Comparison of ENCODE assay signal across 18 cellular contexts in genomic region chr14:45070215-45070614, GRCh38. TPM values are rescaled to one million over a fixed set of nuclear protein-coding genes. Genes with fewer than 3 reads are reported as not detected.
DNase-seq lines count a peak whose midpoint lies in the region; FAIRE-seq and TF ChIP-seq lines count a peak whose summit lies in the region.
"Had no signal": no experiment of that assay in that cellular context is flagged by ENCODE, and none has a peak within 500 bp of the region (broad histone marks: within the 10 kb centered on the region; RNA-seq: fewer than 3 reads in every experiment).

No MANE protein-coding gene starts in this region.

- H3K27ac Mint-ChIP-seq in type B pancreatic cell, result no peak overlapping the region

- peak; percentile 56 for DNase-seq in ELR (ENCODE audit: low read depth)
- peak; percentile 58 for DNase-seq in LHCN-M2 (ENCODE audit: low read depth)
- DNase-seq in choroid plexus epithelial cell (ENCODE audit: low read depth), result peak; percentile 4
- DNase-seq in dedifferentiated amniotic fluid mesenchymal stem cell (ENCODE audit: extremely low spot score), result no peak
- no peak for DNase-seq in frontal cortex (ENCODE audit: low spot score in 2 of 2)
- no peak for DNase-seq in type B pancreatic cell (ENCODE audit: extremely low spot score, unreplicated experiment)
- DNase-seq in D721Med (ENCODE audit: insufficient read length, low spot score), result no peak
- DNase-seq: KG1; MM.1S; NCI-H1105; NCI-H1694; NCI-H345; NCI-H526; NK-92 treated with Interleukin-12 subunit alpha and Interleukin-12 subunit beta, amount 100 ng/mL, for 24 hours; RPMI8226 had no signal

- H3K4me1 Mint-ChIP-seq in type B pancreatic cell (ENCODE audit: unreplicated experiment), result no peaks in the 10 kb centered on the region

- no peak overlapping the region for H3K4me3 Mint-ChIP-seq in type B pancreatic cell

- no peak overlapping the region for H3K4me3 ChIP-seq in choroid plexus epithelial cell (ENCODE audit: low read depth, low read length)
- H3K4me3 ChIP-seq: GM12878 had no signal

- no peak for TF ChIP-seq CTCF in choroid plexus epithelial cell (conservative IDR thresholded peaks at IDR 0.05; ENCODE audit: low read depth, low read length)
- TF ChIP-seq CTCF in type B pancreatic cell (conservative IDR thresholded peaks at IDR 0.05), result no peak
- TF ChIP-seq CTCF in D721Med (IDR thresholded peaks at IDR 0.05; ENCODE audit: insufficient read depth, missing control alignments), result no peak

- no peaks in the 10 kb centered on the region for H3K27me3 Mint-ChIP-seq in type B pancreatic cell

- H3K9me3 Mint-ChIP-seq in type B pancreatic cell, result no peaks in the 10 kb centered on the region

- H3K36me3 Mint-ChIP-seq in type B pancreatic cell, result peaks cover 8% of the 10 kb centered on the region

- FAIRE-seq in islet of Langerhans (lab: Jason Lieb, UNC), result peak; percentile 77
- FAIRE-seq in frontal cortex (lab: Jason Lieb, UNC), result no peak
- FAIRE-seq in D721Med (lab: Jason Lieb, UNC), result no peak
- FAIRE-seq: GM12878, GM18507 had no signal

RNA-seq across cellular contexts. Expression of gene PRPF39, which starts 13.7 kb away (rescaled TPM):
- total RNA-seq in LHCN-M2 (2014; rRNA removed) (23.9 and 26.1 TPM in 2 replicates), frontal cortex (47.7 TPM), type B pancreatic cell (ENCODE audit: low replicate concordance) (50.6 and 51.7 TPM in 2 replicates)
- 5.2 TPM for polyA plus RNA-seq in LHCN-M2 (2012)

Comparison
In these comparisons a context has a peak if more than half of its experiments do, and no peak if none do; other contexts are left out.
1. DNase-seq: peak in ELR (single experiment), LHCN-M2 (single experiment) and choroid plexus epithelial cell (single experiment); none in dedifferentiated amniotic fluid mesenchymal stem cell (single experiment), frontal cortex (0 of 2), type B pancreatic cell (single experiment) and D721Med (single experiment).